ENCODE assay signal across 22 cellular contexts in the genomic region with DNA sequence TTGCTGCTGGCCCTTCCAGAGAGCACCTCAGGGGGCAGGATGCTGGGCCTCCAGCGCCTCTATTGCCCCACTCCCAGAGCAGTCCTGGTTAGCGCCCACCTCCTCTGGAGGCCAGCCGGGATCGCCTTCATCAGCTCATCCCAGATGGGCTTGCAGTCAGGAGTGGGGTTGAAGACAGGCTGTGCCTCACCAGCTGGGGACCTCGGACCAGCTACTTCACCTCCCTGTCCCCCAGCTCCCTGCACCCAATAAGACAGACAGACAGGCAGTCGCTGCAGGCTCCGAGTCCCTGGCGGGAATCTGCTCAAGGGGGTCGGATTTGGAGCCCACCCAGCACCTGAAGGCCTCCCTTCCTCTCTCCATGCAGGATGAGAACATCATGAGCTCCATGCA. TPM values are rescaled to one million over a fixed set of nuclear protein-coding genes. Genes with fewer than 3 reads are reported as not detected.
DNase-seq lines count a peak whose midpoint lies in the region; ATAC-seq and TF ChIP-seq lines count a peak whose summit lies in the region.
"Had no signal": no experiment of that assay in that cellular context is flagged by ENCODE, and none has a peak within 500 bp of the region (broad histone marks: within the 10 kb centered on the region; RNA-seq: fewer than 3 reads in every experiment).

No MANE protein-coding gene starts in this region.

- H3K27ac ChIP-seq in PC-3 (ENCODE audit: low read length): no peak overlapping the region
- H3K27ac ChIP-seq: BLaER1, HL-60, SK-N-MC had no signal

- H4K20me1 ChIP-seq in PC-3 (ENCODE audit: low read length): no peaks in the 10 kb centered on the region
- H4K20me1 ChIP-seq: BLaER1 had no signal

- no peaks in the 10 kb centered on the region for H3K79me2 ChIP-seq in PC-3 (ENCODE audit: low read length)

- no peaks in the 10 kb centered on the region for H3F3A ChIP-seq in PC-3 (ENCODE audit: low read length, unreplicated experiment)

- no peak overlapping the region for H2AFZ ChIP-seq in PC-3 (ENCODE audit: low read length)

- no peaks in the 10 kb centered on the region for H3K9me3 ChIP-seq in PC-3 (ENCODE audit: low read length)
- H3K9me3 ChIP-seq: BLaER1 had no signal

- CTCF ChIA-PET in PC-3 (lab: Charles Lee): no interaction called here

- H3K4me3 ChIP-seq in PC-3 (ENCODE audit: low read length) (no peak overlapping the region), H7 (ENCODE audit: insufficient read depth, low read depth, low read length) (no peak overlapping the region)
- H3K4me3 ChIP-seq: BLaER1, SK-N-MC had no signal

- H3K27me3 ChIP-seq in PC-3 (ENCODE audit: low read length) (no peaks in the 10 kb centered on the region), H7 (ENCODE audit: control insufficient read depth, insufficient read depth, low read length) (peaks cover 2% of the 10 kb centered on the region; the same call in 1 of the 2 replicates)
- H3K27me3 ChIP-seq: BLaER1 had no signal

- POLR2A ChIA-PET in PC-3 (lab: Charles Lee; ENCODE audit: unreplicated experiment): interaction anchor here (0.7 kb wide), 1 partner anchor 31 kb away, joined by 7 read pairs; no protein-coding TSS in a partner anchor

- intact Hi-C loops in cardiac septum (cut with DNase I): no loop called here
- intact Hi-C loops in Right ventricle myocardium inferior (cut with DNase I): no loop called here
- intact Hi-C loops in PC-3 (cut with micrococcal nuclease): no loop called here

- no peak overlapping the region for H3K9ac ChIP-seq in PC-3 (ENCODE audit: low read length)
- H3K9ac ChIP-seq: BLaER1 had no signal

- BruUV-seq in PC-3 (replicated peaks; lab: Mats Ljungman, UMichigan): no TSS peak

- ATAC-seq in Right ventricle myocardium inferior: no peak
- no peak for ATAC-seq in PC-3

- DNase-seq in cardiac septum (ENCODE audit: low spot score) (peak; percentile 67), Right ventricle myocardium inferior (ENCODE audit: missing footprints) (no peak), mesenteric fat pad (ENCODE audit: low spot score) (peak; percentile 86), PC-3 (no peak), H7 (no peak), cortex of kidney (lab: John Stamatoyannopoulos, UW) (no peak)
- peak; percentile 10 for DNase-seq in stimulated activated CD8-positive, alpha-beta memory T cell treated with anti-CD3 and anti-CD28 coated beads, Interleukin-4, amount 100 ng/mL, for 48 hours
- DNase-seq: CD4-positive, CD25-positive, alpha-beta regulatory T cell; DMS153; DND-41; NCI-H1105; NCI-H1436 treated with DMSO at 0.1 percent for 48 hours; NCI-H187 treated with DMSO at 0.1 percent for 48 hours; NCI-H2171 treated with DMSO at 0.1 percent for 48 hours; NCI-H345; NCI-H524; NCI-H774; RPMI8226; SIG-M5 had no signal

- no peaks in the 10 kb centered on the region for H3K9me2 ChIP-seq in PC-3 (replicated peaks; ENCODE audit: low read length)

- no peak for TF ChIP-seq CTCF in PC-3 (conservative IDR thresholded peaks at IDR 0.05; ENCODE audit: low read depth, low read length)

- H3K36me3 ChIP-seq in PC-3 (ENCODE audit: low read depth, low read length) (no peaks in the 10 kb centered on the region), H7 (replicated peaks; ENCODE audit: control insufficient read depth, insufficient read depth, low read length) (no peaks in the 10 kb centered on the region)
- H3K36me3 ChIP-seq: BLaER1 had no signal

- no peaks in the 10 kb centered on the region for H3K4me1 ChIP-seq in PC-3 (ENCODE audit: insufficient read depth, low read length)

- H3K4me2 ChIP-seq in PC-3 (ENCODE audit: low read length): no peak overlapping the region
- H3K4me2 ChIP-seq: BLaER1 had no signal

RNA-seq across cellular contexts. Expression of a gene that starts 18.9 kb away (rescaled TPM):
- total RNA-seq in cardiac septum (28.8 TPM), Right ventricle myocardium inferior (41.6 TPM), mesenteric fat pad (18.5 TPM), PC-3 (2014; rRNA removed) (10.8 and 20.5 TPM in 2 replicates)
- 37.1 and 49.3 TPM in 2 replicates for total RNA-seq in H7 (2014; rRNA removed; shearing (Covaris generic))

Comparison
In these comparisons a context has a peak if more than half of its experiments do, and no peak if none do; other contexts are left out.
1. DNase-seq: peak in cardiac septum (single experiment), mesenteric fat pad (single experiment) and stimulated activated CD8-positive, alpha-beta memory T cell treated with anti-CD3 and anti-CD28 coated beads, Interleukin-4, amount 100 ng/mL, for 48 hours (single experiment); none in Right ventricle myocardium inferior (single experiment), PC-3 (single experiment), H7 (single experiment) and cortex of kidney (single experiment).